ENCODE assay signal across 8 cellular contexts in the genomic region with DNA sequence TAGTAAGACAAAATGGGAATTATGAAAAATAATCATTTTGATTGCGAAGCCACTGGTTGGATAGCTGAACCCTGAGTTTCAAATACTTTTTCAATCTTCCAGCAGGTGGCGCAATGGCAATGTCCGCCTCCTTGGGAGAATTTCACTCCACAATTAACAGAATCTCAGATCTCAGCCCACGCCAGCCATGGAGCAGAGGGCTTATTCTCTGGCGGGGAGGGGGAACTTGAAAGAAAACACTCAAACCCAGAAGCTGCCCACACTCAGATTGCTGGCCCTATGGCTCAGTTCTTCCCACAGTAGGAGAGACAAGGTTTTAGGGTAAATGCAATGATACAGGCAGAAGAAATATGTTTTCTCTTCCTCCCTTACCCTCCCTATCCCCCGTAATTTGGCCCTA. TPM values are rescaled to one million over a fixed set of nuclear protein-coding genes. Genes with fewer than 3 reads are reported as not detected.
A peak's percentile ranks its signal among the peaks of the same experiment; 100 is the strongest.
DNase-seq lines count a peak whose midpoint lies in the region; TF ChIP-seq lines count a peak whose summit lies in the region.

No MANE protein-coding gene starts in this region.

- H3K36me3 ChIP-seq in uterus, result no peaks in the 10 kb centered on the region

- DNase-seq in DMS153 treated with DMSO at 0.1 percent for 48 hours (lab: John Stamatoyannopoulos, UW; ENCODE audit: unreplicated experiment) (peak; percentile 10), DMS153 (lab: John Stamatoyannopoulos, UW) (no peak), HPDE6-E6E7 (ENCODE audit: extremely low spot score) (peak; percentile 16), RKO (ENCODE audit: low spot score) (peak; percentile 53), germinal center (ENCODE audit: low spot score) (peak; percentile 40), posterior cingulate gyrus (peak in 8 of 10 donors; percentile 36 to 90 (median 62)), uterus (peak; percentile 45 to 47)
- peak in 3 of 4 experiments; percentile 3 to 25 (median 5) for DNase-seq in activated naive CD4-positive, alpha-beta T cell (lab: John Stamatoyannopoulos, UW)

- TF ChIP-seq CTCF in uterus (IDR thresholded peaks at IDR 0.05), result peak; percentile 63 to 83 (median 68)

- H3K27ac ChIP-seq in uterus, result no peak overlapping the region

- H3K4me3 ChIP-seq in uterus, result no peak overlapping the region

- TF ChIP-seq POLR2A in uterus (IDR thresholded peaks at IDR 0.05), result no peak

- no peaks in the 10 kb centered on the region for H3K4me1 ChIP-seq in uterus

- H3K9me3 ChIP-seq in uterus, result no peaks in the 10 kb centered on the region

- intact Hi-C loops in posterior cingulate gyrus (cut with DNase I) (loop anchor here (1.0 to 2.0 kb wide), 2 partner anchors 124 to 245 kb away; no protein-coding TSS in a partner anchor), uterus (cut with DNase I; ENCODE audit: low total_unique reads) (loop anchor here (5.0 kb wide), 1 partner anchor 125 kb away; no protein-coding TSS in a partner anchor)

- no peaks in the 10 kb centered on the region for H3K27me3 ChIP-seq in uterus

RNA-seq across cellular contexts. Expression of a gene that starts 38.7 kb away (rescaled TPM):
- 100 to 1,000 TPM in 1 of 4 donors, 10 to 100 TPM in 3; 26.1 to 221 (median 67.9) TPM for total RNA-seq in uterus
